9 cellular contexts compared by ENCODE assay signal in the genomic region with DNA sequence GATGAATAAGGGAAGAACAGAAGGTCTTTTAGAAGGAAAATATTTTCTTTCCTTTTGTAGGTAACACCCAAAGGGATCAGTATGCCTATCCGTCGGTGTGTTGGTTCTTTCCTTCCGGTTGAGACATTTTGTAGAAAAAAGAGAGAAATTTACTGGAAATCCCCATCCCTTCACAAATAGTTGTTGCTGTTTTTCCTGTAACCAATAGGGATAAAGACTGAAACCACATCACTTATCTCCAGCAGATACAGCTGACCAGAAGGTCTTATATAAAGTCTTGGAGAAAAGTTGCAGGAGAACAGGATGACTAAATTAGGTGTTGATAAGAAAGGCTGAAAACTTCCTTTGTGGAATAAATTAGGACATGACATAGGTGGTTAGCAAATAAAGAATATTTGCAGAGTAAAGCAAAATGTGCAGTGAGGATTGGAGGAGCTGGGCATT. TPM values are rescaled to one million over a fixed set of nuclear protein-coding genes. Genes with fewer than 3 reads are reported as not detected.
DNase-seq lines count a peak whose midpoint lies in the region; ATAC-seq, FAIRE-seq and TF ChIP-seq lines count a peak whose summit lies in the region.
"Had no signal": no experiment of that assay in that cellular context is flagged by ENCODE, and none has a peak within 500 bp of the region (broad histone marks: within the 10 kb centered on the region; RNA-seq: fewer than 3 reads in every experiment).

No MANE protein-coding gene starts in this region.

- WGBS in small intestine, 3 donors: 0 to 18% (median 10%) methylated on average over 3 of the region's 3 CpGs

- H3K36me3 ChIP-seq in GM06990 (ENCODE audit: control insufficient read depth, insufficient read depth, low read length) (no peaks in the 10 kb centered on the region), small intestine (ENCODE audit: control insufficient read depth in 2 of 2, insufficient read depth in 2 of 2, low read length in 2 of 2) (no peaks in the 10 kb centered on the region)

- no peaks in the 10 kb centered on the region for H3K4me1 ChIP-seq in small intestine (ENCODE audit: control insufficient read depth in 2 of 2, insufficient read depth in 1 of 2, low read depth in 1 of 2, low read length in 1 of 2)

- H3K27me3 ChIP-seq in GM06990 (replicated peaks; ENCODE audit: control insufficient read depth, insufficient read depth, low read length) (no peaks in the 10 kb centered on the region), small intestine (ENCODE audit: control insufficient read depth in 2 of 2, insufficient read depth in 2 of 2, low read length in 2 of 2) (no peaks in the 10 kb centered on the region)

- H3K4me3 Mint-ChIP-seq in dendritic cell treated with granulocyte-macrophage colony-stimulating factor and Interleukin-4, amounts not matched to agents 40 ng/mL and 50 ng/mL, for 4 days: peak overlapping the region; percentile 57
- H3K4me3 Mint-ChIP-seq in naive thymus-derived CD8-positive, alpha-beta T cell: peak overlapping the region in 7 of 10 donors; percentile 26 to 71 (median 59)
- no peak overlapping the region for H3K4me3 Mint-ChIP-seq in glutamatergic neuron (ENCODE audit: unreplicated experiment)

- DNase-seq in GM06990 (ENCODE audit: extremely low read depth, insufficient read length): peak; percentile 68
- no peak for DNase-seq in naive thymus-derived CD8-positive, alpha-beta T cell
- DNase-seq in glutamatergic neuron: no peak
- no peak for DNase-seq in small intestine
- no peak for DNase-seq in cerebellar nuclear complex (lab: John Stamatoyannopoulos, UW)
- no peak for DNase-seq in NCI-H1436 (lab: John Stamatoyannopoulos, UW)

- peaks cover 7% of the 10 kb centered on the region for H3K36me3 Mint-ChIP-seq in dendritic cell treated with granulocyte-macrophage colony-stimulating factor and Interleukin-4, amounts not matched to agents 40 ng/mL and 50 ng/mL, for 4 days (ENCODE audit: low read depth)
- peaks cover 0 to 8% (median 0%) of the 10 kb centered on the region in 3 donors for H3K36me3 Mint-ChIP-seq in naive thymus-derived CD8-positive, alpha-beta T cell
- H3K36me3 Mint-ChIP-seq in glutamatergic neuron (ENCODE audit: unreplicated experiment): no peaks in the 10 kb centered on the region

- FAIRE-seq in small intestine (lab: Jason Lieb, UNC): no peak

- peak overlapping the region; percentile 44 for H3K4me3 ChIP-seq in GM06990 (replicated peaks; ENCODE audit: low read depth, low read length)
- H3K4me3 ChIP-seq in small intestine (ENCODE audit: low read depth in 1 of 2, low read length in 2 of 2): no peak overlapping the region

- POLR2A ChIA-PET in naive thymus-derived CD8-positive, alpha-beta T cell (lab: Charles Lee): interaction anchor here (0.6 kb wide), 1 partner anchor 316 kb away, joined by 3 read pairs; no protein-coding TSS in a partner anchor

- no peaks in the 10 kb centered on the region for H3K27me3 Mint-ChIP-seq in dendritic cell treated with granulocyte-macrophage colony-stimulating factor and Interleukin-4, amounts not matched to agents 40 ng/mL and 50 ng/mL, for 4 days
- peaks cover 0 to 8% (median 0%) of the 10 kb centered on the region in 5 donors for H3K27me3 Mint-ChIP-seq in naive thymus-derived CD8-positive, alpha-beta T cell
- no peaks in the 10 kb centered on the region for H3K27me3 Mint-ChIP-seq in glutamatergic neuron (ENCODE audit: unreplicated experiment)

- TF ChIP-seq CTCF in GM06990 (IDR thresholded peaks at IDR 0.05; ENCODE audit: insufficient read depth, low read length, poor library complexity, severe bottlenecking) (no peak), glutamatergic neuron (IDR thresholded peaks at IDR 0.05; ENCODE audit: partially characterized antibody, unreplicated experiment) (no peak)

- H3K27ac Mint-ChIP-seq in dendritic cell treated with granulocyte-macrophage colony-stimulating factor and Interleukin-4, amounts not matched to agents 40 ng/mL and 50 ng/mL, for 4 days: no peak overlapping the region
- H3K27ac Mint-ChIP-seq in naive thymus-derived CD8-positive, alpha-beta T cell: peak overlapping the region in 6 of 10 donors; percentile 26 to 89 (median 79)
- H3K27ac Mint-ChIP-seq in glutamatergic neuron (ENCODE audit: unreplicated experiment): no peak overlapping the region

- H3K9me3 Mint-ChIP-seq in dendritic cell treated with granulocyte-macrophage colony-stimulating factor and Interleukin-4, amounts not matched to agents 40 ng/mL and 50 ng/mL, for 4 days: peaks cover 7% of the 10 kb centered on the region
- H3K9me3 Mint-ChIP-seq in naive thymus-derived CD8-positive, alpha-beta T cell: peaks cover 0 to 13% (median 0%) of the 10 kb centered on the region in 9 donors
- H3K9me3 Mint-ChIP-seq in glutamatergic neuron (ENCODE audit: unreplicated experiment): no peaks in the 10 kb centered on the region

- peaks cover 59% of the 10 kb centered on the region for H3K4me1 Mint-ChIP-seq in dendritic cell treated with granulocyte-macrophage colony-stimulating factor and Interleukin-4, amounts not matched to agents 40 ng/mL and 50 ng/mL, for 4 days (ENCODE audit: low read depth)
- peaks cover 7 to 47% (median 20%) of the 10 kb centered on the region in 4 donors for H3K4me1 Mint-ChIP-seq in naive thymus-derived CD8-positive, alpha-beta T cell
- H3K4me1 Mint-ChIP-seq in glutamatergic neuron (ENCODE audit: low read depth, unreplicated experiment): no peaks in the 10 kb centered on the region

- ATAC-seq in HG03442 (IDR thresholded peaks at IDR 0.05; ENCODE audit: unreplicated experiment): peak; percentile 45
- peak in 1 of 2 donors; percentile 42 for ATAC-seq in naive thymus-derived CD8-positive, alpha-beta T cell

- H3K9me3 ChIP-seq in small intestine (ENCODE audit: control insufficient read depth, low read depth): no peaks in the 10 kb centered on the region

- intact Hi-C loops in dendritic cell treated with granulocyte-macrophage colony-stimulating factor and Interleukin-4, amounts not matched to agents 40 ng/mL and 50 ng/mL, for 4 days (cut with micrococcal nuclease): loop anchor here (1.0 to 2.0 kb wide), 2 partner anchors 18 to 33 kb away; partner anchors contain the start of gene HLA-DQA1

- H3K27ac ChIP-seq in small intestine (ENCODE audit: low read depth in 1 of 2, low read length in 1 of 2): peak overlapping the region in 1 of 2 donors; percentile 10

RNA-seq across cellular contexts. Expression of gene HLA-DRB1, which starts 14.8 kb away (rescaled TPM):
- 10 to 100 TPM; 22.0 to 23.9 TPM for total RNA-seq in naive thymus-derived CD8-positive, alpha-beta T cell
- polyA plus RNA-seq in naive thymus-derived CD8-positive, alpha-beta T cell: 100 to 1,000 TPM in 1 of 3 donors, 10 to 100 TPM in 1, 1 to 10 TPM in 1; 1.1 to 127 (median 11.5) TPM
- total RNA-seq in glutamatergic neuron (ENCODE audit: unreplicated experiment): 0.34 TPM
- 100 to 1,000 TPM in 2 of 3 donors, 10 to 100 TPM in 1; 45.4 to 226 (median 217) TPM for polyA plus RNA-seq in small intestine

RNA-seq across cellular contexts. Expression of gene HLA-DQA1, which starts 32.8 kb away (rescaled TPM):
- total RNA-seq in naive thymus-derived CD8-positive, alpha-beta T cell: 10 to 100 TPM; 13.7 to 15.5 TPM
- 10 to 100 TPM in 1 of 3 donors, 1 to 10 TPM in 1, not detected in 1; 1.6 to 11.0 TPM for polyA plus RNA-seq in naive thymus-derived CD8-positive, alpha-beta T cell
- not detected for total RNA-seq in glutamatergic neuron (ENCODE audit: unreplicated experiment)
- 10 to 100 TPM in 2 of 3 donors, 1 to 10 TPM in 1; 6.5 to 31.9 (median 31.1) TPM for polyA plus RNA-seq in small intestine
- total RNA-seq: cerebellum had no signal

Comparison
In these comparisons a context has a peak if more than half of its experiments do, and no peak if none do; other contexts are left out.
1. H3K27ac Mint-ChIP-seq: peak in naive thymus-derived CD8-positive, alpha-beta T cell (6 of 10); none in dendritic cell treated with granulocyte-macrophage colony-stimulating factor and Interleukin-4, amounts not matched to agents 40 ng/mL and 50 ng/mL, for 4 days (single experiment) and glutamatergic neuron (single experiment).
2. RNA of gene HLA-DRB1, which starts 14.8 kb away (total RNA-seq): 22.0 to 23.9 TPM in naive thymus-derived CD8-positive, alpha-beta T cell; 0.34 TPM in glutamatergic neuron (single experiment); every median in the first group is over 10 times any median in the second.
3. RNA of gene HLA-DQA1, which starts 32.8 kb away (total RNA-seq): 13.7 to 15.5 TPM in naive thymus-derived CD8-positive, alpha-beta T cell; not detected in glutamatergic neuron (single experiment); every median in the first group is over 10 times any median in the second.